1 cellular context compared by ENCODE assay signal in genomic region chr12:48143898-48144297, GRCh38.
TF ChIP-seq lines count a peak whose summit lies in the region.

No MANE protein-coding gene starts in this region.

TF ChIP-seq in WTC11, 78 proteins besides CTCF, POLR2A, EP300 and RAD21 (continued from another document):
- no peak for TF ChIP-seq ZNF281 (CRISPR knock-in tag; IDR thresholded peaks at IDR 0.05)
- TF ChIP-seq ARID4B (CRISPR knock-in tag; IDR thresholded peaks at IDR 0.05; ENCODE audit: borderline replicate concordance), result no peak
- TF ChIP-seq IRF1 (CRISPR knock-in tag; IDR thresholded peaks at IDR 0.05), result no peak
- TF ChIP-seq EMX1 (CRISPR knock-in tag; IDR thresholded peaks at IDR 0.05), result no peak
- no peak for TF ChIP-seq ZNF423 (CRISPR knock-in tag; IDR thresholded peaks at IDR 0.05)
- TF ChIP-seq ZNF219 (CRISPR knock-in tag; IDR thresholded peaks at IDR 0.05; ENCODE audit: borderline replicate concordance), result no peak
- no peak for TF ChIP-seq KAT7 (CRISPR knock-in tag; IDR thresholded peaks at IDR 0.05; ENCODE audit: borderline replicate concordance)
- TF ChIP-seq ZSCAN18 (CRISPR knock-in tag; IDR thresholded peaks at IDR 0.05), result no peak
- TF ChIP-seq ESRRA (CRISPR knock-in tag; IDR thresholded peaks at IDR 0.05; ENCODE audit: borderline replicate concordance), result no peak
- TF ChIP-seq CDX4 (CRISPR knock-in tag; IDR thresholded peaks at IDR 0.05; ENCODE audit: borderline replicate concordance), result no peak
- no peak for TF ChIP-seq GTF2I (CRISPR knock-in tag; conservative IDR thresholded peaks at IDR 0.05)
- TF ChIP-seq ZNF138 (CRISPR knock-in tag; conservative IDR thresholded peaks at IDR 0.05), result no peak
- no peak for TF ChIP-seq ERG (CRISPR knock-in tag; IDR thresholded peaks at IDR 0.05)
- TF ChIP-seq PREB (CRISPR knock-in tag; IDR thresholded peaks at IDR 0.05; ENCODE audit: borderline replicate concordance), result no peak
- no peak for TF ChIP-seq CREB1 (CRISPR knock-in tag; IDR thresholded peaks at IDR 0.05)
- TF ChIP-seq SMAD3 (CRISPR knock-in tag; IDR thresholded peaks at IDR 0.05; ENCODE audit: borderline replicate concordance), result no peak
- TF ChIP-seq FOXP1 (CRISPR knock-in tag; IDR thresholded peaks at IDR 0.05; ENCODE audit: borderline replicate concordance), result no peak
- no peak for TF ChIP-seq ATF6 (CRISPR knock-in tag; IDR thresholded peaks at IDR 0.05)
